8 cellular contexts compared by ENCODE assay signal in the genomic region with DNA sequence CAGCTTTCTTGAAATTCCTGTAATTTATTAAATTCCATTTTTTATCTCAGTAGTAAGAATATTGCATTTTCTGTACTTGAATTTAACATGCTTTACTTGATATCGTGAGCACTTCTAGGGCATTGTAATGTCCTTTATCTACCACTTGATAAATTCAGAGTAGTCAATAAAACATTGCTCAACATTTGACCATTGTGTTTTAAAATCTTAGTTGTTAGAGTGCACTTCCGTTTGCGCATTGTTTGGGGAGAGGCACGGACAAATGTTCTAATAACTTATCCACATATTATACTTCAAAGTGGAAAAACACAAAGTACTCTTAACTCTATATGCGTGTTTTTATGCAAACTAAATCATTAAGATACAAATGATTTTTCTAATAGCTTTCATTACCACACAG. TPM values are rescaled to one million over a fixed set of nuclear protein-coding genes. Genes with fewer than 3 reads are reported as not detected.
DNase-seq lines count a peak whose midpoint lies in the region; ATAC-seq, FAIRE-seq and TF ChIP-seq lines count a peak whose summit lies in the region.

No MANE protein-coding gene starts in this region.

- dilution Hi-C loops in endothelial cell of umbilical vein (cut with MboI; ENCODE audit: extremely low pct_ligation_motif_present, low sequenced_read_pairs): no loop called here

- peaks cover 28% of the 10 kb centered on the region for H3K79me2 ChIP-seq in endothelial cell of umbilical vein (ENCODE audit: control insufficient read depth, insufficient read depth, low read length)

- H3K9me3 ChIP-seq in A549 (peaks cover 2% of the 10 kb centered on the region; the same call in 2 of the 3 replicates), RWPE2 (ENCODE audit: severe bottlenecking) (peaks cover 4% of the 10 kb centered on the region), endothelial cell of umbilical vein (replicated peaks; ENCODE audit: control insufficient read depth, insufficient read depth, low read length) (no peaks in the 10 kb centered on the region)
- H3K9me3 ChIP-seq in naive thymus-derived CD4-positive, alpha-beta T cell (ENCODE audit: control insufficient read depth in 2 of 3, low read length in 3 of 3): no peaks in the 10 kb centered on the region

- peaks cover 19 to 63% (median 46%) of the 10 kb centered on the region in 7 donors for H3K4me1 Mint-ChIP-seq in naive thymus-derived CD4-positive, alpha-beta T cell

- H3K27ac ChIP-seq in A549 (peak overlapping the region; percentile 92 to 98), RWPE2 (ENCODE audit: poor library complexity, severe bottlenecking) (peak overlapping the region; percentile 62), endothelial cell of umbilical vein (ENCODE audit: insufficient read depth, low read depth, low read length) (peak overlapping the region; percentile 64)
- peak overlapping the region; percentile 88 for H3K27ac ChIP-seq in naive thymus-derived CD4-positive, alpha-beta T cell (ENCODE audit: low read depth, low read length)

- DNase-seq in A549 (ENCODE audit: low read depth in 1 of 2, low spot score in 1 of 2) (peak; percentile 3 to 7), RWPE2 (ENCODE audit: low spot score) (no peak), endothelial cell of umbilical vein (ENCODE audit: low read depth, low spot score) (peak; percentile 56)
- DNase-seq in naive thymus-derived CD4-positive, alpha-beta T cell: peak in 1 of 9 donors; percentile 3
- DNase-seq in activated CD4-positive, alpha-beta T cell treated with anti-CD3 and anti-CD28 coated beads for 48 hours: no peak

- WGBS in A549 (ENCODE audit: missing lambda C conversion rate): 4% methylated on average over 5 of the region's 5 CpGs

- TF ChIP-seq CTCF in A549 (IDR thresholded peaks at IDR 0.05) (no peak), RWPE2 (IDR thresholded peaks at IDR 0.05; ENCODE audit: poor library complexity, severe bottlenecking) (no peak), endothelial cell of umbilical vein (IDR thresholded peaks at IDR 0.05; ENCODE audit: extremely low read depth in 1 of 2, insufficient read depth in 1 of 2, low read depth in 1 of 2, low read length in 2 of 2) (no peak)

- POLR2A ChIA-PET in A549 (lab: Yijun Ruan, JAX) (no interaction called here), endothelial cell of umbilical vein (lab: Charles Lee) (no interaction called here)
- POLR2A ChIA-PET in naive thymus-derived CD4-positive, alpha-beta T cell (lab: Charles Lee): interaction anchor here (0.7 to 2.6 kb wide), 7 partner anchors 17 to 809 kb away, joined by 3 to 15 read pairs (median 4); a partner anchor contains a TSS

- CTCF ChIA-PET in A549 (lab: Yijun Ruan, JAX) (no interaction called here), endothelial cell of umbilical vein (lab: Charles Lee) (interaction anchor here (1.3 kb wide), 1 partner anchor 148 kb away, joined by 3 read pairs; no protein-coding TSS in a partner anchor)
- CTCF ChIA-PET in naive thymus-derived CD4-positive, alpha-beta T cell (lab: Charles Lee): no interaction called here

- no peaks in the 10 kb centered on the region for H4K20me1 ChIP-seq in endothelial cell of umbilical vein (replicated peaks; ENCODE audit: control insufficient read depth, extremely low read depth, insufficient read depth, low read length)

- peak overlapping the region; percentile 93 to 99 (median 98) for H3K27ac Mint-ChIP-seq in naive thymus-derived CD4-positive, alpha-beta T cell

- H3K4me3 ChIP-seq in A549 (peak overlapping the region; percentile 76), RWPE2 (ENCODE audit: severe bottlenecking) (peak overlapping the region; percentile 62), endothelial cell of umbilical vein (replicated peaks in 1 of 3; ENCODE audit: insufficient read depth in 1 of 3, low read depth in 1 of 3, low read length in 3 of 3) (peak overlapping the region; percentile 79 to 95 (median 91))
- peak overlapping the region; percentile 78 for H3K4me3 ChIP-seq in naive thymus-derived CD4-positive, alpha-beta T cell (ENCODE audit: low read length)

- H3K36me3 ChIP-seq in RWPE2 (ENCODE audit: low read depth) (peaks cover 16% of the 10 kb centered on the region), endothelial cell of umbilical vein (ENCODE audit: control insufficient read depth in 2 of 2, extremely low read depth in 1 of 2, insufficient read depth in 2 of 2, low read length in 2 of 2) (peaks cover 0 to under 1% of the 10 kb centered on the region in 2 experiments)
- H3K36me3 ChIP-seq in naive thymus-derived CD4-positive, alpha-beta T cell (ENCODE audit: control insufficient read depth in 2 of 3, insufficient read depth in 3 of 3, low read length in 3 of 3): no peaks in the 10 kb centered on the region

- TF ChIP-seq POLR2A in A549 (IDR thresholded peaks at IDR 0.05; ENCODE audit: low read length) (no peak), endothelial cell of umbilical vein (IDR thresholded peaks at IDR 0.05; ENCODE audit: low read depth, low read length) (no peak)

- peak overlapping the region; percentile 68 for H2AFZ ChIP-seq in endothelial cell of umbilical vein (ENCODE audit: low read depth, low read length)

- no peaks in the 10 kb centered on the region for H3K27me3 Mint-ChIP-seq in naive thymus-derived CD4-positive, alpha-beta T cell

- H3K9me3 Mint-ChIP-seq in naive thymus-derived CD4-positive, alpha-beta T cell: peaks cover 0 to 20% (median 10%) of the 10 kb centered on the region in 11 donors

- peaks cover 5 to 26% (median 23%) of the 10 kb centered on the region in 5 donors for H3K36me3 Mint-ChIP-seq in naive thymus-derived CD4-positive, alpha-beta T cell

- H3K9ac ChIP-seq in endothelial cell of umbilical vein (replicated peaks; ENCODE audit: extremely low read depth, insufficient read depth, low read length): peak overlapping the region; percentile 87

- H3K4me1 ChIP-seq in A549 (peaks cover 10% of the 10 kb centered on the region; the same call in 2 of the 3 replicates), RWPE2 (ENCODE audit: insufficient read depth, poor library complexity, severe bottlenecking) (peaks cover 11% of the 10 kb centered on the region), endothelial cell of umbilical vein (ENCODE audit: control insufficient read depth, extremely low read depth, insufficient read depth, low read length) (peaks cover 11% of the 10 kb centered on the region)
- H3K4me1 ChIP-seq in naive thymus-derived CD4-positive, alpha-beta T cell (ENCODE audit: control insufficient read depth in 2 of 2, insufficient read depth in 2 of 2, low read length in 2 of 2): peaks cover 17% of the 10 kb centered on the region in 2 donors

- H3K4me2 ChIP-seq in A549: peak overlapping the region; percentile 98
- peak overlapping the region; percentile 94 for H3K4me2 ChIP-seq in endothelial cell of umbilical vein (ENCODE audit: insufficient read depth, low read length)

- no peaks in the 10 kb centered on the region for H3K9me1 ChIP-seq in endothelial cell of umbilical vein (replicated peaks; ENCODE audit: control insufficient read depth, extremely low read depth, insufficient read depth, low read length)

- peak; percentile 19 to 48; a peak in 3 of 6 replicates for ATAC-seq in A549
- ATAC-seq in GM19455 (IDR thresholded peaks at IDR 0.05; ENCODE audit: unreplicated experiment): peak; percentile 2
- no peak for ATAC-seq in RWPE2 (ENCODE audit: low read depth)
- ATAC-seq in naive thymus-derived CD4-positive, alpha-beta T cell: no peak
- ATAC-seq in GM19467 (IDR thresholded peaks at IDR 0.05; ENCODE audit: unreplicated experiment): no peak
- ATAC-seq in GM19397 (IDR thresholded peaks at IDR 0.05; ENCODE audit: unreplicated experiment): no peak

- BruUV-seq in endothelial cell of umbilical vein (replicated peaks; lab: Mats Ljungman, UMichigan): TSS peak; percentile 83

- H3K27me3 ChIP-seq in RWPE2 (ENCODE audit: insufficient read depth, poor library complexity, severe bottlenecking): no peaks in the 10 kb centered on the region
- H3K27me3 ChIP-seq in endothelial cell of umbilical vein (ENCODE audit: control insufficient read depth in 2 of 2, insufficient read depth in 2 of 2, low read length in 2 of 2): no peaks in the 10 kb centered on the region
- no peaks in the 10 kb centered on the region for H3K27me3 ChIP-seq in naive thymus-derived CD4-positive, alpha-beta T cell (ENCODE audit: control insufficient read depth in 2 of 2, insufficient read depth in 2 of 2, low read length in 2 of 2)

- FAIRE-seq in A549 (lab: Jason Lieb, UNC): no peak
- FAIRE-seq in endothelial cell of umbilical vein (lab: Jason Lieb, UNC): peak; percentile 12

- no peak for TF ChIP-seq EP300 in A549 (IDR thresholded peaks at IDR 0.05)

- no peak for TF ChIP-seq RAD21 in A549 (conservative IDR thresholded peaks at IDR 0.05 in 1 of 2, IDR thresholded peaks at IDR 0.05 in 1 of 2)

- H3K4me3 Mint-ChIP-seq in naive thymus-derived CD4-positive, alpha-beta T cell: peak overlapping the region; percentile 85 to 99 (median 96)

- intact Hi-C loops in endothelial cell of umbilical vein (cut with micrococcal nuclease): loop anchor here (1.0 to 10.0 kb wide), 7 partner anchors 385 to 1475 kb away; a partner anchor contains a TSS
- intact Hi-C loops in naive thymus-derived CD4-positive, alpha-beta T cell (cut with micrococcal nuclease): loop anchor here (1.0 to 10.0 kb wide), 26 partner anchors 385 to 1443 kb away; a partner anchor contains a TSS

RNA-seq across cellular contexts. Expression of a gene that starts 0.4 kb away (rescaled TPM):
- 2.5 and 3.7 TPM in 2 replicates for polyA plus RNA-seq in A549 (2011; rRNA removed)
- polyA plus RNA-seq in A549 (2012; cell fraction: cytosol; rRNA removed): 0.50 and 0.56 TPM in 2 replicates
- 0.08 and 0.10 TPM in 2 replicates for polyA plus RNA-seq in A549 (2012; cell fraction: nucleus; rRNA removed)
- polyA plus RNA-seq in A549 (2017; fragmentation: RNase III; extraction: RNeasy Plus Mini Kit Qiagen cat#74134 plus additional on column Dnase treatment): 1.9 to 2.7 TPM (median 2.3 TPM) in 3 replicates
- 1.5 and 2.2 TPM in 2 replicates for polyA minus RNA-seq in A549 (2011; rRNA and poly(A)+ RNA removed)
- 1.5 and 1.8 TPM in 2 replicates for total RNA-seq in endothelial cell of umbilical vein
- polyA plus RNA-seq in endothelial cell of umbilical vein: 0.92 and 1.5 TPM in 2 replicates
- 2.5 TPM in 2 replicates for polyA plus RNA-seq in endothelial cell of umbilical vein (2011; cell fraction: cytosol; rRNA removed)
- polyA plus RNA-seq in endothelial cell of umbilical vein (2011; cell fraction: nucleus; rRNA removed): 1.8 and 2.3 TPM in 2 replicates
- polyA plus RNA-seq in endothelial cell of umbilical vein (2012): 1.4 and 4.7 TPM in 2 replicates
- polyA minus RNA-seq in endothelial cell of umbilical vein: 1.1 and 3.4 TPM in 2 replicates
- 0.92 TPM for polyA minus RNA-seq in endothelial cell of umbilical vein (2011; cell fraction: cytosol; rRNA and poly(A)+ RNA removed)
- 2.5 and 2.9 TPM in 2 replicates for polyA minus RNA-seq in endothelial cell of umbilical vein (2011; cell fraction: nucleus; rRNA and poly(A)+ RNA removed)
- total RNA-seq in naive thymus-derived CD4-positive, alpha-beta T cell: 10 to 100 TPM in 2 of 5 experiments, 1 to 10 TPM in 3; 3.7 to 16.5 (median 8.2) TPM
- polyA plus RNA-seq in naive thymus-derived CD4-positive, alpha-beta T cell: 10 to 100 TPM; 14.8 to 25.1 TPM

RNA-seq across cellular contexts. Expression of a gene that starts 0.7 kb away (rescaled TPM):
- polyA plus RNA-seq in A549 (2011; rRNA removed) (24.3 and 25.2 TPM in 2 replicates), A549 (2017; fragmentation: RNase III; extraction: RNeasy Plus Mini Kit Qiagen cat#74134 plus additional on column Dnase treatment) (17.2 to 19.1 TPM (median 17.3 TPM) in 3 replicates), endothelial cell of umbilical vein (3.0 and 4.6 TPM in 2 replicates)
- polyA plus RNA-seq in A549 (2012; cell fraction: cytosol; rRNA removed): 5.2 and 5.5 TPM in 2 replicates
- 1.5 and 2.0 TPM in 2 replicates for polyA plus RNA-seq in A549 (2012; cell fraction: nucleus; rRNA removed)
- 4.2 and 6.5 TPM in 2 replicates for polyA minus RNA-seq in A549 (2011; rRNA and poly(A)+ RNA removed)
- total RNA-seq in endothelial cell of umbilical vein: 18.7 and 20.1 TPM in 2 replicates
- 9.1 and 10.5 TPM in 2 replicates for polyA plus RNA-seq in endothelial cell of umbilical vein (2011; cell fraction: cytosol; rRNA removed)
- polyA plus RNA-seq in endothelial cell of umbilical vein (2011; cell fraction: nucleus; rRNA removed): 10.1 and 12.0 TPM in 2 replicates
- 16.9 and 28.5 TPM in 2 replicates for polyA plus RNA-seq in endothelial cell of umbilical vein (2012)
- 4.5 and 5.4 TPM in 2 replicates for polyA minus RNA-seq in endothelial cell of umbilical vein
- polyA minus RNA-seq in endothelial cell of umbilical vein (2011; cell fraction: cytosol; rRNA and poly(A)+ RNA removed): 20.5 TPM
- polyA minus RNA-seq in endothelial cell of umbilical vein (2011; cell fraction: nucleus; rRNA and poly(A)+ RNA removed): 11.3 and 16.8 TPM in 2 replicates
- total RNA-seq in naive thymus-derived CD4-positive, alpha-beta T cell: 10 to 100 TPM; 14.3 to 31.0 (median 20.1) TPM
- 10 to 100 TPM; 21.6 to 25.0 TPM for polyA plus RNA-seq in naive thymus-derived CD4-positive, alpha-beta T cell

Comparison
In these comparisons a context has a peak if more than half of its experiments do, and no peak if none do; other contexts are left out.
1. ATAC-seq: peak in A549 (2 of 2) and GM19455 (single experiment); none in RWPE2 (single experiment), naive thymus-derived CD4-positive, alpha-beta T cell (single experiment), GM19467 (single experiment) and GM19397 (single experiment).
2. DNase-seq: peak in A549 (2 of 2) and endothelial cell of umbilical vein (single experiment); none in RWPE2 (single experiment) and activated CD4-positive, alpha-beta T cell treated with anti-CD3 and anti-CD28 coated beads for 48 hours (single experiment).
3. Peak in every context shown above with its lines, with median percentiles within 50 percentile points of each other: H3K27ac ChIP-seq and H3K4me3 ChIP-seq.